ENCODE assay signal across 1 cellular context in the genomic region with DNA sequence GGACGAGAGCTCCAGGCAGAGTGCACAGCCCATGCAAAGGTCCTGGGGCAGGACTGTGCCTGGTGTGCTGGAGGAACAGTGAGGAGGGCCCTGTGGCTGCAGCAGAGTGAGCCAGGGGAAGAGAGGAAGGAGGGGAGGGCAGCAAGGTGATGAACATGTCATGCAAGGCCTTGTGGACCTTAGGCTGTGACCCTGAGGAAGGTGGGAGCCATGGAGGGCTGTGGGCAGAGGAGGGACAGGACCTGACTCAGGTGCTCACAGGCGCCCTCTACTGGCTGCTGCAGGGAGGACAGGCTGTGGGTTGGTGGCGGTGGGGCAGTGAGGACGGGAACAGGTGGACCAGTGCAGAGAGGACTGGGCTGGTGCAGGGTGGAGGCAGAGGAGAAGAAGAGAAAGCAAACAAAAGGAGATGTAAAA.
TF ChIP-seq lines count a peak whose summit lies in the region.

No MANE protein-coding gene starts in this region.

TF ChIP-seq in K562, 482 proteins besides CTCF, POLR2A, EP300 and RAD21 (continued from another document):
- TF ChIP-seq, protein P1, sequence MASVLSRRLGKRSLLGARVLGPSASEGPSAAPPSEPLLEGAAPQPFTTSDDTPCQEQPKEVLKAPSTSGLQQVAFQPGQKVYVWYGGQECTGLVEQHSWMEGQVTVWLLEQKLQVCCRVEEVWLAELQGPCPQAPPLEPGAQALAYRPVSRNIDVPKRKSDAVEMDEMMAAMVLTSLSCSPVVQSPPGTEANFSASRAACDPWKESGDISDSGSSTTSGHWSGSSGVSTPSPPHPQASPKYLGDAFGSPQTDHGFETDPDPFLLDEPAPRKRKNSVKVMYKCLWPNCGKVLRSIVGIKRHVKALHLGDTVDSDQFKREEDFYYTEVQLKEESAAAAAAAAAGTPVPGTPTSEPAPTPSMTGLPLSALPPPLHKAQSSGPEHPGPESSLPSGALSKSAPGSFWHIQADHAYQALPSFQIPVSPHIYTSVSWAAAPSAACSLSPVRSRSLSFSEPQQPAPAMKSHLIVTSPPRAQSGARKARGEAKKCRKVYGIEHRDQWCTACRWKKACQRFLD (CRISPR knock-in tag; IDR thresholded peaks at IDR 0.05) = no peak
- TF ChIP-seq NFXL1 (CRISPR knock-in tag; IDR thresholded peaks at IDR 0.05) (no peak), L3MBTL2 (IDR thresholded peaks at IDR 0.05) (no peak), ARID2 (IDR thresholded peaks at IDR 0.05) (no peak), TEAD1 (CRISPR knock-in tag; IDR thresholded peaks at IDR 0.05) (no peak), HMG20A (CRISPR knock-in tag; conservative IDR thresholded peaks at IDR 0.05) (no peak), IFI16 (CRISPR knock-in tag; IDR thresholded peaks at IDR 0.05) (no peak), TOE1 (IDR thresholded peaks at IDR 0.05; ENCODE audit: borderline replicate concordance) (0 out of 2 replicates have a peak, but pooled peaks have one; percentile 31), TOE1 (CRISPR knock-in tag; IDR thresholded peaks at IDR 0.05; ENCODE audit: borderline replicate concordance, low read depth) (no peak), BACH1 (tag; IDR thresholded peaks at IDR 0.05) (no peak), CBX5 (IDR thresholded peaks at IDR 0.05; ENCODE audit: borderline replicate concordance, low read depth) (no peak), SMARCA5 (IDR thresholded peaks at IDR 0.05) (peak; percentile 100), FOXJ2 (tag; IDR thresholded peaks at IDR 0.05) (no peak), RCOR1 (IDR thresholded peaks at IDR 0.05; ENCODE audit: borderline replicate concordance in 1 of 2, low read depth in 2 of 2, low read length in 2 of 2) (peak; percentile 17 to 81; a peak in 3 of 4 replicates), NFIC (IDR thresholded peaks at IDR 0.05) (peak; percentile 39; the same call in 1 of the 2 replicates), ESRRA (IDR thresholded peaks at IDR 0.05; ENCODE audit: borderline replicate concordance, low read depth) (peak; percentile 36; the same call in 1 of the 2 replicates), RFX7 (CRISPR knock-in tag; IDR thresholded peaks at IDR 0.05) (no peak)
- TF ChIP-seq, protein P2, sequence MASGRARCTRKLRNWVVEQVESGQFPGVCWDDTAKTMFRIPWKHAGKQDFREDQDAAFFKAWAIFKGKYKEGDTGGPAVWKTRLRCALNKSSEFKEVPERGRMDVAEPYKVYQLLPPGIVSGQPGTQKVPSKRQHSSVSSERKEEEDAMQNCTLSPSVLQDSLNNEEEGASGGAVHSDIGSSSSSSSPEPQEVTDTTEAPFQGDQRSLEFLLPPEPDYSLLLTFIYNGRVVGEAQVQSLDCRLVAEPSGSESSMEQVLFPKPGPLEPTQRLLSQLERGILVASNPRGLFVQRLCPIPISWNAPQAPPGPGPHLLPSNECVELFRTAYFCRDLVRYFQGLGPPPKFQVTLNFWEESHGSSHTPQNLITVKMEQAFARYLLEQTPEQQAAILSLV (tag; IDR thresholded peaks at IDR 0.05) = no peak
- TF ChIP-seq, protein P3, sequence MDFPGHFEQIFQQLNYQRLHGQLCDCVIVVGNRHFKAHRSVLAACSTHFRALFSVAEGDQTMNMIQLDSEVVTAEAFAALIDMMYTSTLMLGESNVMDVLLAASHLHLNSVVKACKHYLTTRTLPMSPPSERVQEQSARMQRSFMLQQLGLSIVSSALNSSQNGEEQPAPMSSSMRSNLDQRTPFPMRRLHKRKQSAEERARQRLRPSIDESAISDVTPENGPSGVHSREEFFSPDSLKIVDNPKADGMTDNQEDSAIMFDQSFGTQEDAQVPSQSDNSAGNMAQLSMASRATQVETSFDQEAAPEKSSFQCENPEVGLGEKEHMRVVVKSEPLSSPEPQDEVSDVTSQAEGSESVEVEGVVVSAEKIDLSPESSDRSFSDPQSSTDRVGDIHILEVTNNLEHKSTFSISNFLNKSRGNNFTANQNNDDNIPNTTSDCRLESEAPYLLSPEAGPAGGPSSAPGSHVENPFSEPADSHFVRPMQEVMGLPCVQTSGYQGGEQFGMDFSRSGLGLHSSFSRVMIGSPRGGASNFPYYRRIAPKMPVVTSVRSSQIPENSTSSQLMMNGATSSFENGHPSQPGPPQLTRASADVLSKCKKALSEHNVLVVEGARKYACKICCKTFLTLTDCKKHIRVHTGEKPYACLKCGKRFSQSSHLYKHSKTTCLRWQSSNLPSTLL (IDR thresholded peaks at IDR 0.05) = no peak
- TF ChIP-seq, protein P4, sequence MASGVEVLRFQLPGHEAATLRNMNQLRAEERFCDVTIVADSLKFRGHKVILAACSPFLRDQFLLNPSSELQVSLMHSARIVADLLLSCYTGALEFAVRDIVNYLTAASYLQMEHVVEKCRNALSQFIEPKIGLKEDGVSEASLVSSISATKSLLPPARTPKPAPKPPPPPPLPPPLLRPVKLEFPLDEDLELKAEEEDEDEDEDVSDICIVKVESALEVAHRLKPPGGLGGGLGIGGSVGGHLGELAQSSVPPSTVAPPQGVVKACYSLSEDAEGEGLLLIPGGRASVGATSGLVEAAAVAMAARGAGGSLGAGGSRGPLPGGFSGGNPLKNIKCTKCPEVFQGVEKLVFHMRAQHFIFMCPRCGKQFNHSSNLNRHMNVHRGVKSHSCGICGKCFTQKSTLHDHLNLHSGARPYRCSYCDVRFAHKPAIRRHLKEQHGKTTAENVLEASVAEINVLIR (CRISPR knock-in tag; IDR thresholded peaks at IDR 0.05) = no peak
- TF ChIP-seq, protein P5, sequence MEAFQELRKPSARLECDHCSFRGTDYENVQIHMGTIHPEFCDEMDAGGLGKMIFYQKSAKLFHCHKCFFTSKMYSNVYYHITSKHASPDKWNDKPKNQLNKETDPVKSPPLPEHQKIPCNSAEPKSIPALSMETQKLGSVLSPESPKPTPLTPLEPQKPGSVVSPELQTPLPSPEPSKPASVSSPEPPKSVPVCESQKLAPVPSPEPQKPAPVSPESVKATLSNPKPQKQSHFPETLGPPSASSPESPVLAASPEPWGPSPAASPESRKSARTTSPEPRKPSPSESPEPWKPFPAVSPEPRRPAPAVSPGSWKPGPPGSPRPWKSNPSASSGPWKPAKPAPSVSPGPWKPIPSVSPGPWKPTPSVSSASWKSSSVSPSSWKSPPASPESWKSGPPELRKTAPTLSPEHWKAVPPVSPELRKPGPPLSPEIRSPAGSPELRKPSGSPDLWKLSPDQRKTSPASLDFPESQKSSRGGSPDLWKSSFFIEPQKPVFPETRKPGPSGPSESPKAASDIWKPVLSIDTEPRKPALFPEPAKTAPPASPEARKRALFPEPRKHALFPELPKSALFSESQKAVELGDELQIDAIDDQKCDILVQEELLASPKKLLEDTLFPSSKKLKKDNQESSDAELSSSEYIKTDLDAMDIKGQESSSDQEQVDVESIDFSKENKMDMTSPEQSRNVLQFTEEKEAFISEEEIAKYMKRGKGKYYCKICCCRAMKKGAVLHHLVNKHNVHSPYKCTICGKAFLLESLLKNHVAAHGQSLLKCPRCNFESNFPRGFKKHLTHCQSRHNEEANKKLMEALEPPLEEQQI (IDR thresholded peaks at IDR 0.05) = 0 out of 2 replicates have a peak, but pooled peaks have one; percentile 60
- TF ChIP-seq, protein P6, sequence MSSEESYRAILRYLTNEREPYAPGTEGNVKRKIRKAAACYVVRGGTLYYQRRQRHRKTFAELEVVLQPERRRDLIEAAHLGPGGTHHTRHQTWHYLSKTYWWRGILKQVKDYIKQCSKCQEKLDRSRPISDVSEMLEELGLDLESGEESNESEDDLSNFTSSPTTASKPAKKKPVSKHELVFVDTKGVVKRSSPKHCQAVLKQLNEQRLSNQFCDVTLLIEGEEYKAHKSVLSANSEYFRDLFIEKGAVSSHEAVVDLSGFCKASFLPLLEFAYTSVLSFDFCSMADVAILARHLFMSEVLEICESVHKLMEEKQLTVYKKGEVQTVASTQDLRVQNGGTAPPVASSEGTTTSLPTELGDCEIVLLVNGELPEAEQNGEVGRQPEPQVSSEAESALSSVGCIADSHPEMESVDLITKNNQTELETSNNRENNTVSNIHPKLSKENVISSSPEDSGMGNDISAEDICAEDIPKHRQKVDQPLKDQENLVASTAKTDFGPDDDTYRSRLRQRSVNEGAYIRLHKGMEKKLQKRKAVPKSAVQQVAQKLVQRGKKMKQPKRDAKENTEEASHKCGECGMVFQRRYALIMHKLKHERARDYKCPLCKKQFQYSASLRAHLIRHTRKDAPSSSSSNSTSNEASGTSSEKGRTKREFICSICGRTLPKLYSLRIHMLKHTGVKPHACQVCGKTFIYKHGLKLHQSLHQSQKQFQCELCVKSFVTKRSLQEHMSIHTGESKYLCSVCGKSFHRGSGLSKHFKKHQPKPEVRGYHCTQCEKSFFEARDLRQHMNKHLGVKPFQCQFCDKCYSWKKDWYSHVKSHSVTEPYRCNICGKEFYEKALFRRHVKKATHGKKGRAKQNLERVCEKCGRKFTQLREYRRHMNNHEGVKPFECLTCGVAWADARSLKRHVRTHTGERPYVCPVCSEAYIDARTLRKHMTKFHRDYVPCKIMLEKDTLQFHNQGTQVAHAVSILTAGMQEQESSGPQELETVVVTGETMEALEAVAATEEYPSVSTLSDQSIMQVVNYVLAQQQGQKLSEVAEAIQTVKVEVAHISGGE (CRISPR knock-in tag; IDR thresholded peaks at IDR 0.05) = no peak
- TF ChIP-seq, protein P7, sequence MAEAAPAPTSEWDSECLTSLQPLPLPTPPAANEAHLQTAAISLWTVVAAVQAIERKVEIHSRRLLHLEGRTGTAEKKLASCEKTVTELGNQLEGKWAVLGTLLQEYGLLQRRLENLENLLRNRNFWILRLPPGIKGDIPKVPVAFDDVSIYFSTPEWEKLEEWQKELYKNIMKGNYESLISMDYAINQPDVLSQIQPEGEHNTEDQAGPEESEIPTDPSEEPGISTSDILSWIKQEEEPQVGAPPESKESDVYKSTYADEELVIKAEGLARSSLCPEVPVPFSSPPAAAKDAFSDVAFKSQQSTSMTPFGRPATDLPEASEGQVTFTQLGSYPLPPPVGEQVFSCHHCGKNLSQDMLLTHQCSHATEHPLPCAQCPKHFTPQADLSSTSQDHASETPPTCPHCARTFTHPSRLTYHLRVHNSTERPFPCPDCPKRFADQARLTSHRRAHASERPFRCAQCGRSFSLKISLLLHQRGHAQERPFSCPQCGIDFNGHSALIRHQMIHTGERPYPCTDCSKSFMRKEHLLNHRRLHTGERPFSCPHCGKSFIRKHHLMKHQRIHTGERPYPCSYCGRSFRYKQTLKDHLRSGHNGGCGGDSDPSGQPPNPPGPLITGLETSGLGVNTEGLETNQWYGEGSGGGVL (CRISPR knock-in tag; IDR thresholded peaks at IDR 0.05) = no peak
